Comparison of ENCODE assay signal across 12 cellular contexts in the genomic region with DNA sequence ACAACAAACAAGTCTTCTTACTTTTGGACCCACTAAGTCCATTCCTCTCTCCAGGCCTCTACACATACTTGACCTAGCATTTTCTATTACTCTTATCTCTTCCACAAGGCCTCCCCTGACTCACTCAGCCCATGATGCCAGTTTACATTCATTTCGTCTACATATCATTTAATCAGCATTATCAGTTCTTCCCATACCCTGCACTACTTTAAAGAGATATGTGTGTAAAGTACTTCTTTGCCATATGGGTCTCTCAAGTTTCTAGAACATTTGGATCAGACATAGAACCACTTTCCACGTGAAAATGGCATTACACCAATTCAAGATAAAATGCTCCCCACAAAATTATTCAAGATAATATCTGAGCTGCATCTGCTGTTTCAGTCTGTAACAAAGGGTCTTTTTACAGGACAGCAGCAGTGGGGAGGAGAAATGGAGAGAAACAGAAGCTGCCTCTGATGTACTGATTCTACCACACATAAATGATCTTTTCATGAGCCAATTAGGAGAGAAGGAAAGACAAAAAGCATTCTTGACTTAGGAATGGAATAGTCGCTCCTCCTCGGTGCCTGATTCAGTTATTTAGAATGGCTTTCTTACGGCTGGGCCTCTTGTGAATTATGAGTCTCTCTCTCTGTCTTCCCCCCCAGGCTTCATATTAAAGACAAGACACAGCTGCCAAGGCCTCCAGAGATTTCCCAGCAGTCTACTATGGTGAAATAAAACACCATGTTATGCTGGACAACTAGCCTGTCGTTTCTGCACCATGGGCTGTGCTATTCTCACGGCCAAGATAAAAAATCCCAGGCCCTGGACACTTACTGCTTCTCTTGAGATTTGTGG. TPM values are rescaled to one million over a fixed set of nuclear protein-coding genes. Genes with fewer than 3 reads are reported as not detected.
DNase-seq lines count a peak whose midpoint lies in the region; ATAC-seq and TF ChIP-seq lines count a peak whose summit lies in the region.
"Had no signal": no experiment of that assay in that cellular context is flagged by ENCODE, and none has a peak within 500 bp of the region (broad histone marks: within the 10 kb centered on the region; RNA-seq: fewer than 3 reads in every experiment).

No MANE protein-coding gene starts in this region.

- TF ChIP-seq CTCF in choroid plexus epithelial cell (conservative IDR thresholded peaks at IDR 0.05; ENCODE audit: low read depth, low read length) = no peak
- TF ChIP-seq CTCF in CD14-positive monocyte (IDR thresholded peaks at IDR 0.05) = no peak

- H3K9me3 Mint-ChIP-seq in CD14-positive monocyte = peaks cover 0 to 3% (median 0%) of the 10 kb centered on the region in 7 donors

- peak; percentile 16 for DNase-seq in EH (ENCODE audit: low read depth)
- DNase-seq in choroid plexus epithelial cell (ENCODE audit: low read depth) = peak; percentile 68
- DNase-seq in hepatic stellate cell (ENCODE audit: low spot score) = peak; percentile 5
- peak; percentile 36 for DNase-seq in retina
- DNase-seq in NCI-H2081 (lab: John Stamatoyannopoulos, UW) = no peak
- no peak for DNase-seq in cerebellum (ENCODE audit: low spot score)
- no peak for DNase-seq in CD14-positive monocyte (ENCODE audit: low spot score)
- DNase-seq: KBM-7; NCI-H2227 treated with DMSO at 0.1 percent for 48 hours; stimulated activated naive CD8-positive, alpha-beta T cell treated with anti-CD3 and anti-CD28 coated beads, Interleukin-15, Interleukin-2, amounts not matched to agents 100 U/mL and 50 U/mL, for 24 hours had no signal

- no peak overlapping the region for H3K27ac Mint-ChIP-seq in CD14-positive monocyte
- H3K27ac Mint-ChIP-seq: activated naive CD8-positive, alpha-beta T cell had no signal

- H3K4me1 Mint-ChIP-seq in CD14-positive monocyte = peaks cover 2% of the 10 kb centered on the region

- no peaks in the 10 kb centered on the region for H3K36me3 Mint-ChIP-seq in CD14-positive monocyte

- H3K27me3 Mint-ChIP-seq in CD14-positive monocyte (ENCODE audit: low read depth in 3 of 3) = peaks cover 0 to 1% (median 1%) of the 10 kb centered on the region in 3 donors

- intact Hi-C loops in CD14-positive monocyte (cut with micrococcal nuclease) = no loop called here

- no peak overlapping the region for H3K4me3 ChIP-seq in choroid plexus epithelial cell (ENCODE audit: low read depth, low read length)

- ATAC-seq in GM19455 (IDR thresholded peaks at IDR 0.05; ENCODE audit: unreplicated experiment) = no peak
- ATAC-seq: stimulated activated naive CD8-positive, alpha-beta T cell treated with anti-CD3 and anti-CD28 coated beads, Interleukin-15, Interleukin-2, amounts not matched to agents 100 U/mL and 50 U/mL, for 24 hours had no signal

- H3K4me3 Mint-ChIP-seq in CD14-positive monocyte = no peak overlapping the region
- H3K4me3 Mint-ChIP-seq: activated naive CD8-positive, alpha-beta T cell had no signal

RNA-seq across cellular contexts. Expression of gene SEPTIN7, which starts 46.9 kb away (rescaled TPM):
- 269 TPM for total RNA-seq in cerebellum
- polyA plus RNA-seq in CD14-positive monocyte = 100 to 1,000 TPM; 224 to 322 TPM

RNA-seq across cellular contexts. Expression of gene HERPUD2, which starts 59.0 kb away (rescaled TPM):
- 28.9 TPM for total RNA-seq in cerebellum
- polyA plus RNA-seq in CD14-positive monocyte = 10 to 100 TPM; 36.1 to 40.9 TPM

Comparison
In these comparisons a context has a peak if more than half of its experiments do, and no peak if none do; other contexts are left out.
1. DNase-seq: peak in EH (single experiment), choroid plexus epithelial cell (single experiment), hepatic stellate cell (single experiment) and retina (single experiment); none in NCI-H2081 (0 of 2), cerebellum (single experiment) and CD14-positive monocyte (single experiment).